Comparison of ENCODE assay signal across 1 cellular context in the genomic region with DNA sequence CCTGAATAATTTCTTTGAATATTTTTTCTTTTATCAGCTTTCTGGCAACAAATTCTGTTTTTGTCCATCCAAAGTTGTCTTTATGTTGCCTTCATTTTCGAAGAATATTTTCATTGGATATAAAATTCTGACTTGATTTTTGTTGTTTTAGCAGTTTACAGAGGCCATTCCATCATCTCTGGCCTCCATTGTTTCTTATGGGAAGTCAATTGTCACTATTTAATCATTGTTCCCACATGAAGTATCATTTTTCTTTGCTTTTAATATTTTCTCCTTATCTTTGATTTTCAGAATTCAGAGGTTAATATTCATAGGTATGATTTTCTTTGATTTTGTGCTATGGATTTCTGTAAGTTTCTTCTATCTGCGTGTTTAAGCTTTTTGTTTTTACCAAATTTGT.
TF ChIP-seq lines count a peak whose summit lies in the region.

No MANE protein-coding gene starts in this region.

TF ChIP-seq in HEK293, 187 proteins besides CTCF, POLR2A, EP300 and RAD21 (continued from another document):
- no peak for TF ChIP-seq BCL11A (tag by site-specific recombination; IDR thresholded peaks at IDR 0.05; ENCODE audit: low read depth)
TF ChIP-seq in HEK293: peak in this region for 1.
